Comparison of ENCODE assay signal across 1 cellular context in genomic region chr16:71893888-71894228, GRCh38.
TF ChIP-seq lines count a peak whose summit lies in the region.

No MANE protein-coding gene starts in this region.

TF ChIP-seq in HepG2, 621 proteins besides CTCF, POLR2A, EP300 and RAD21 (continued from another document):
- peak; percentile 2; the same call in 1 of the 2 replicates for TF ChIP-seq AHDC1 (CRISPR knock-in tag; IDR thresholded peaks at IDR 0.05; ENCODE audit: borderline replicate concordance)
- TF ChIP-seq HNRNPL (IDR thresholded peaks at IDR 0.05; ENCODE audit: low read depth, low read length) = no peak
- no peak for TF ChIP-seq FOXO1 (CRISPR knock-in tag; IDR thresholded peaks at IDR 0.05)
- TF ChIP-seq POGZ (CRISPR knock-in tag; IDR thresholded peaks at IDR 0.05) = no peak
- no peak for TF ChIP-seq ZSCAN25 (CRISPR knock-in tag; IDR thresholded peaks at IDR 0.05)
- no peak for TF ChIP-seq ZNF143 (CRISPR knock-in tag; IDR thresholded peaks at IDR 0.05)
- no peak for TF ChIP-seq NFATC3 (CRISPR knock-in tag; IDR thresholded peaks at IDR 0.05)
- TF ChIP-seq NFYC (CRISPR knock-in tag; IDR thresholded peaks at IDR 0.05) = no peak
- no peak for TF ChIP-seq ATM (IDR thresholded peaks at IDR 0.05; ENCODE audit: borderline replicate concordance)
- TF ChIP-seq HNF4A (CRISPR knock-in tag; IDR thresholded peaks at IDR 0.05) = 0 out of 2 replicates have a peak, but pooled peaks have one; percentile 2
- no peak for TF ChIP-seq ELK4 (CRISPR knock-in tag; IDR thresholded peaks at IDR 0.05; ENCODE audit: borderline replicate concordance)
- no peak for TF ChIP-seq SIN3A (IDR thresholded peaks at IDR 0.05; ENCODE audit: borderline replicate concordance, low read depth, low read length)
- no peak for TF ChIP-seq ZNF704 (CRISPR knock-in tag; IDR thresholded peaks at IDR 0.05; ENCODE audit: borderline replicate concordance)
- no peak for TF ChIP-seq HOXA9 (CRISPR knock-in tag; IDR thresholded peaks at IDR 0.05; ENCODE audit: borderline replicate concordance)
- TF ChIP-seq ZNF567 (CRISPR knock-in tag; IDR thresholded peaks at IDR 0.05; ENCODE audit: borderline replicate concordance) = no peak
- TF ChIP-seq MIER2 (CRISPR knock-in tag; IDR thresholded peaks at IDR 0.05) = no peak
- no peak for TF ChIP-seq U2AF1 (optimal IDR thresholded peaks at IDR 0.05; ENCODE audit: low read depth, low read length)
- TF ChIP-seq MYC (CRISPR knock-in tag; IDR thresholded peaks at IDR 0.05; ENCODE audit: borderline replicate concordance) = no peak
- no peak for TF ChIP-seq RBFOX2 (IDR thresholded peaks at IDR 0.05; ENCODE audit: low read depth, low read length)
- TF ChIP-seq MXD1 (CRISPR knock-in tag; IDR thresholded peaks at IDR 0.05) = no peak
- TF ChIP-seq, protein P1, sequence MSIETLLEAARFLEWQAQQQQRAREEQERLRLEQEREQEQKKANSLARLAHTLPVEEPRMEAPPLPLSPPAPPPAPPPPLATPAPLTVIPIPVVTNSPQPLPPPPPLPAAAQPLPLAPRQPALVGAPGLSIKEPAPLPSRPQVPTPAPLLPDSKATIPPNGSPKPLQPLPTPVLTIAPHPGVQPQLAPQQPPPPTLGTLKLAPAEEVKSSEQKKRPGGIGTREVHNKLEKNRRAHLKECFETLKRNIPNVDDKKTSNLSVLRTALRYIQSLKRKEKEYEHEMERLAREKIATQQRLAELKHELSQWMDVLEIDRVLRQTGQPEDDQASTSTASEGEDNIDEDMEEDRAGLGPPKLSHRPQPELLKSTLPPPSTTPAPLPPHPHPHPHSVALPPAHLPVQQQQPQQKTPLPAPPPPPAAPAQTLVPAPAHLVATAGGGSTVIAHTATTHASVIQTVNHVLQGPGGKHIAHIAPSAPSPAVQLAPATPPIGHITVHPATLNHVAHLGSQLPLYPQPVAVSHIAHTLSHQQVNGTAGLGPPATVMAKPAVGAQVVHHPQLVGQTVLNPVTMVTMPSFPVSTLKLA (IDR thresholded peaks at IDR 0.05) = no peak
- no peak for TF ChIP-seq YEATS4 (CRISPR knock-in tag; IDR thresholded peaks at IDR 0.05; ENCODE audit: borderline replicate concordance)
- TF ChIP-seq ZBTB7A (CRISPR knock-in tag; IDR thresholded peaks at IDR 0.05) = no peak
- 0 out of 2 replicates have a peak, but pooled peaks have one; percentile 21 for TF ChIP-seq NFYB (CRISPR knock-in tag; IDR thresholded peaks at IDR 0.05)
- TF ChIP-seq, protein P2, sequence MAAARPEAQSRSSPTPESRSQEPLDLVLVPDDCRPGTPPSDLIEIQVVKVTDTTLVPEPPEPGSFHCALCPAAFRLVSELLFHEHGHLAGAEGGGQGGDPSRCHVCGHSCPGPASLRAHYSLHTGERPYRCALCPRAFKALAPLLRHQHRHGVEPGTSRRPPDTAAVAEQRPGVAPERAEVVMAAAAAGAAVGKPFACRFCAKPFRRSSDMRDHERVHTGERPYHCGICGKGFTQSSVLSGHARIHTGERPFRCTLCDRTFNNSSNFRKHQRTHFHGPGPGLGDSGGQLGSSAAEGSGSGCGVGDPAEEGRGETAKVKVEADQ (CRISPR knock-in tag; IDR thresholded peaks at IDR 0.05; ENCODE audit: borderline replicate concordance) = no peak
- no peak for TF ChIP-seq ZNF879 (CRISPR knock-in tag; IDR thresholded peaks at IDR 0.05)
- TF ChIP-seq ZNF282 (IDR thresholded peaks at IDR 0.05; ENCODE audit: partially characterized antibody) = no peak
- 0 out of 2 replicates have a peak, but pooled peaks have one; percentile 1 for TF ChIP-seq ZNF383 (CRISPR knock-in tag; IDR thresholded peaks at IDR 0.05; ENCODE audit: borderline replicate concordance)
